In genomic region chr18:2036136-2036535, GRCh38 we compare ENCODE assay signal across 25 cellular contexts.
A peak's percentile ranks its signal among the peaks of the same experiment; 100 is the strongest.
DNase-seq lines count a peak whose midpoint lies in the region; ATAC-seq, FAIRE-seq and TF ChIP-seq lines count a peak whose summit lies in the region.
"Had no signal": no experiment of that assay in that cellular context is flagged by ENCODE, and none has a peak within 500 bp of the region (broad histone marks: within the 10 kb centered on the region; RNA-seq: fewer than 3 reads in every experiment).

No MANE protein-coding gene starts in this region.

- H3K4me2 ChIP-seq in SK-N-SH, result no peak overlapping the region
- H3K4me2 ChIP-seq: GM23338 had no signal

- no peak overlapping the region for H2AFZ ChIP-seq in SK-N-SH (ENCODE audit: low read depth)
- H2AFZ ChIP-seq: GM23338 had no signal

- peaks cover 0 to 3% of the 10 kb centered on the region in 2 experiments; a peak in 1 of 4 replicates for H3K4me1 ChIP-seq in SK-N-SH (ENCODE audit: control insufficient read depth in 1 of 2, insufficient read depth in 2 of 2, low read depth in 1 of 2, low read length in 1 of 2)
- H3K4me1 ChIP-seq: Caco-2, gastrocnemius medialis, spleen had no signal

- no peaks in the 10 kb centered on the region for H3K27me3 ChIP-seq in SK-N-SH (ENCODE audit: insufficient read depth)
- H3K27me3 ChIP-seq: gastrocnemius medialis, spleen had no signal

- no peaks in the 10 kb centered on the region for H3K79me2 ChIP-seq in SK-N-SH (ENCODE audit: insufficient read depth)

- H3K9me3 ChIP-seq in SK-N-SH, result no peaks in the 10 kb centered on the region
- H3K9me3 ChIP-seq: Caco-2, gastrocnemius medialis had no signal

- H3F3A ChIP-seq in SK-N-SH (replicated peaks; ENCODE audit: insufficient read depth), result no peaks in the 10 kb centered on the region

- peaks cover 5% of the 10 kb centered on the region for H3K9me3 Mint-ChIP-seq in type B pancreatic cell
- H3K9me3 Mint-ChIP-seq: GM23338 had no signal

- peak overlapping the region in 1 of 2 experiments; percentile 24; a peak in 1 of 4 replicates for H3K4me3 ChIP-seq in SK-N-SH (ENCODE audit: low read depth in 2 of 2, low read length in 1 of 2)
- H3K4me3 ChIP-seq: gastrocnemius medialis, GM23338, spleen had no signal

- ATAC-seq in SK-N-SH treated with all-trans-retinoic acid at 6 μM for 48 hours, result no peak
- ATAC-seq: activated T-cell treated with anti-CD3 and anti-CD28 coated beads, Interleukin-2, amount 50 U/mL, for 72 hours; gastrocnemius medialis; GM23338 had no signal

- CTCF ChIA-PET in SK-N-SH (lab: Yijun Ruan, JAX), result no interaction called here

- no peaks in the 10 kb centered on the region for H3K9me2 ChIP-seq in SK-N-SH

- H3K27me3 Mint-ChIP-seq in type B pancreatic cell, result peaks cover 7% of the 10 kb centered on the region

- no peak for TF ChIP-seq EP300 in SK-N-SH (IDR thresholded peaks at IDR 0.05; ENCODE audit: borderline replicate concordance in 1 of 2, low read depth in 1 of 2, low read length in 1 of 2)

- TF ChIP-seq CTCF in SK-N-SH (IDR thresholded peaks at IDR 0.05) (no peak), type B pancreatic cell (conservative IDR thresholded peaks at IDR 0.05) (no peak)

- DNase-seq in SK-N-SH (no peak), RKO (ENCODE audit: low spot score) (peak; percentile 47), fibroblast of peridontal ligament (ENCODE audit: extremely low read depth) (peak; percentile 2), type B pancreatic cell (ENCODE audit: extremely low spot score, unreplicated experiment) (no peak), cerebellar nuclear complex (lab: John Stamatoyannopoulos, UW) (no peak), frontal cortex (ENCODE audit: low spot score in 2 of 2) (no peak), H4 (ENCODE audit: low spot score) (no peak)
- DNase-seq: 8988T; activated CD4-positive, CD25-positive, alpha-beta regulatory T cell; activated CD8-positive, alpha-beta memory T cell treated with anti-CD3 and anti-CD28 coated beads for 24 hours; activated naive CD4-positive, alpha-beta T cell treated with anti-CD3 and anti-CD28 coated beads, Interleukin-2, amount 50 U/mL, for 16 hours; activated T-cell treated with anti-CD3 and anti-CD28 coated beads, Interleukin-2, amount 50 U/mL, for 72 hours; anterior cingulate cortex; Caco-2; DND-41; gastrocnemius medialis; IMR-90; NCI-H524; spleen; stimulated activated CD4-positive, alpha-beta T cell treated with anti-CD3 and anti-CD28 coated beads, Interleukin-4, amount 100 ng/mL, for 24 hours; stimulated activated naive CD4-positive, alpha-beta T cell treated with Interleukin-2 at 50 U/mL for 16 hours; T-helper 9 cell had no signal

- POLR2A ChIA-PET in SK-N-SH (lab: Yijun Ruan, JAX), result no interaction called here

- no peak overlapping the region for H3K27ac ChIP-seq in SK-N-SH (ENCODE audit: low read depth in 2 of 2, low read length in 1 of 2)
- H3K27ac ChIP-seq: gastrocnemius medialis, spleen had no signal

- no peak overlapping the region for H3K9ac ChIP-seq in SK-N-SH

- WGBS in SK-N-SH (ENCODE audit: low lambda C conversion rate), result 3% methylated on average over 2 of the region's 2 CpGs

- peak overlapping the region; percentile 9 for H3K4me3 Mint-ChIP-seq in type B pancreatic cell
- H3K4me3 Mint-ChIP-seq: activated T-cell treated with anti-CD3 and anti-CD28 coated beads, Interleukin-2, amount 50 U/mL, for 72 hours; GM23338 had no signal

- no peaks in the 10 kb centered on the region for H4K20me1 ChIP-seq in SK-N-SH (ENCODE audit: insufficient read depth)

- no peak overlapping the region for H3K27ac Mint-ChIP-seq in type B pancreatic cell
- H3K27ac Mint-ChIP-seq: activated T-cell treated with anti-CD3 and anti-CD28 coated beads, Interleukin-2, amount 50 U/mL, for 72 hours; GM23338 had no signal

- no peak for TF ChIP-seq RAD21 in SK-N-SH (IDR thresholded peaks at IDR 0.05; ENCODE audit: low read length)

- no peaks in the 10 kb centered on the region for H3K36me3 Mint-ChIP-seq in type B pancreatic cell

- H3K4me1 Mint-ChIP-seq in type B pancreatic cell (ENCODE audit: unreplicated experiment), result no peaks in the 10 kb centered on the region
- H3K4me1 Mint-ChIP-seq: GM23338 had no signal

- no peaks in the 10 kb centered on the region for H3K36me3 ChIP-seq in SK-N-SH (replicated peaks in 1 of 2; ENCODE audit: control insufficient read depth in 1 of 2, insufficient read depth in 2 of 2, low read length in 1 of 2)
- H3K36me3 ChIP-seq: gastrocnemius medialis, spleen had no signal

- FAIRE-seq in frontal cortex (lab: Jason Lieb, UNC), result no peak
- FAIRE-seq: GM12892 had no signal

TF ChIP-seq in SK-N-SH, 30 proteins besides CTCF, POLR2A, EP300 and RAD21:
- TF ChIP-seq RCOR1 (IDR thresholded peaks at IDR 0.05; ENCODE audit: low read length), result no peak
- TF ChIP-seq CHD2 (IDR thresholded peaks at IDR 0.05; ENCODE audit: low read length, partially characterized antibody), result no peak
- TF ChIP-seq FOSL2 (IDR thresholded peaks at IDR 0.05; ENCODE audit: borderline replicate concordance, low read depth), result peak; percentile 31; the same call in 1 of the 2 replicates
- no peak for TF ChIP-seq SIN3A (IDR thresholded peaks at IDR 0.05; ENCODE audit: borderline replicate concordance, low read depth, low read length)

TF ChIP-seq in SK-N-SH treated with all-trans-retinoic acid at 6 μM for 48 hours, 23 proteins besides CTCF, POLR2A, EP300 and RAD21:
- TF ChIP-seq SNAI2 (CRISPR knock-in tag; IDR thresholded peaks at IDR 0.05) (no peak), ISL1 (CRISPR knock-in tag; IDR thresholded peaks at IDR 0.05) (no peak), ZNF565 (CRISPR knock-in tag; conservative IDR thresholded peaks at IDR 0.05; ENCODE audit: low read depth) (no peak)
- TF ChIP-seq, protein P1, sequence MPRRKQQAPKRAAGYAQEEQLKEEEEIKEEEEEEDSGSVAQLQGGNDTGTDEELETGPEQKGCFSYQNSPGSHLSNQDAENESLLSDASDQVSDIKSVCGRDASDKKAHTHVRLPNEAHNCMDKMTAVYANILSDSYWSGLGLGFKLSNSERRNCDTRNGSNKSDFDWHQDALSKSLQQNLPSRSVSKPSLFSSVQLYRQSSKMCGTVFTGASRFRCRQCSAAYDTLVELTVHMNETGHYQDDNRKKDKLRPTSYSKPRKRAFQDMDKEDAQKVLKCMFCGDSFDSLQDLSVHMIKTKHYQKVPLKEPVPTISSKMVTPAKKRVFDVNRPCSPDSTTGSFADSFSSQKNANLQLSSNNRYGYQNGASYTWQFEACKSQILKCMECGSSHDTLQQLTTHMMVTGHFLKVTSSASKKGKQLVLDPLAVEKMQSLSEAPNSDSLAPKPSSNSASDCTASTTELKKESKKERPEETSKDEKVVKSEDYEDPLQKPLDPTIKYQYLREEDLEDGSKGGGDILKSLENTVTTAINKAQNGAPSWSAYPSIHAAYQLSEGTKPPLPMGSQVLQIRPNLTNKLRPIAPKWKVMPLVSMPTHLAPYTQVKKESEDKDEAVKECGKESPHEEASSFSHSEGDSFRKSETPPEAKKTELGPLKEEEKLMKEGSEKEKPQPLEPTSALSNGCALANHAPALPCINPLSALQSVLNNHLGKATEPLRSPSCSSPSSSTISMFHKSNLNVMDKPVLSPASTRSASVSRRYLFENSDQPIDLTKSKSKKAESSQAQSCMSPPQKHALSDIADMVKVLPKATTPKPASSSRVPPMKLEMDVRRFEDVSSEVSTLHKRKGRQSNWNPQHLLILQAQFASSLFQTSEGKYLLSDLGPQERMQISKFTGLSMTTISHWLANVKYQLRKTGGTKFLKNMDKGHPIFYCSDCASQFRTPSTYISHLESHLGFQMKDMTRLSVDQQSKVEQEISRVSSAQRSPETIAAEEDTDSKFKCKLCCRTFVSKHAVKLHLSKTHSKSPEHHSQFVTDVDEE (CRISPR knock-in tag; IDR thresholded peaks at IDR 0.05), result no peak

Comparison
In these comparisons a context has a peak if more than half of its experiments do, and no peak if none do; other contexts are left out.
1. DNase-seq: peak in RKO (single experiment) and fibroblast of peridontal ligament (single experiment); none in SK-N-SH (single experiment), type B pancreatic cell (single experiment), cerebellar nuclear complex (0 of 2), frontal cortex (0 of 2) and H4 (single experiment).